ENCODE assay signal across 8 cellular contexts in the genomic region with DNA sequence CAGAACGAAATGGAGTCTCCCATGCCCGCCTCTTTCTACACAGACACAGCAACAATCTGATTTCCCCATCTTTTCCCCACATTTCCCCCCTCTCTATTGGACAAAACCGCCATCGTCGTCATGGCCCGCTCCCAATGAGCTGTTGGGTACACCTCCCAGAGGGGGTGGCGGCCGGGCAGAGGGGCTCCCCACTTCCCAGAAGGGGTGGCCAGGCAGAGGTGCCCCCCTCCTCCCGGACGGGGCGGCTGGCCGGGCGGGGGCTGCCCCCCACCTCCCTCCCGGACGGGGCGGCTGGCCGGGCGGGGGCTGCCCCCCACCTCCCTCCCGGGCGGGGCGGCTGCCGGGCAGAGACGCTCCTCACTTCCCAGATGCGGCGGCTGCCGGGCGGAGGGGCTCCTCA. TPM values are rescaled to one million over a fixed set of nuclear protein-coding genes. Genes with fewer than 3 reads are reported as not detected.
"Had no signal": no experiment of that assay in that cellular context is flagged by ENCODE, and none has a peak within 500 bp of the region (broad histone marks: within the 10 kb centered on the region; RNA-seq: fewer than 3 reads in every experiment).

No MANE protein-coding gene starts in this region.

RNA-seq across cellular contexts. Expression of gene SMKR1, which starts 26.4 kb away (rescaled TPM):
- total RNA-seq: stomach, subcutaneous adipose tissue, suprapubic skin, thoracic aorta, transverse colon, upper lobe of right lung, urinary bladder, vagina had no signal
- polyA plus RNA-seq: urinary bladder had no signal
